Comparison of ENCODE assay signal across 1 cellular context in the genomic region with DNA sequence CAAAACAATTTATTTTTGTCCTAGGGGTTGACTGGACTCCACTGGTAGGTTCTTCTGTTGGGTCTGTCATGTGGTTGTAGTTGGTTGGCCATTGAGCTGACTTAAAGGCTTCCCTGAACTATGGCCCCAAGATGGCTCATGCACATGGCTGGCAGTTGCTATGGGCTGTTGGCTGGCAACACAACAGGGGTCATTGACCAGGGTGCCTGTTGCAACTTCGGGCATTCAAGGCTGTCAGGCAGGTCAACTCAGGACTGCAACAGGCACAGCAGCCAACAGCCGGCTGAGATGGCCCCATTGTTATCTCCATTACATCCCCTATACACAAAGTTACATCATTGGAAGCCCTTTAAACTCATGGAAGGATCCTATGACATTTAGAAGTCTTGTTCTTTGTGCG.
TF ChIP-seq lines count a peak whose summit lies in the region.

No MANE protein-coding gene starts in this region.

TF ChIP-seq in liver, 16 proteins besides CTCF, POLR2A, EP300 and RAD21 (continued from another document):
- TF ChIP-seq, protein P1, sequence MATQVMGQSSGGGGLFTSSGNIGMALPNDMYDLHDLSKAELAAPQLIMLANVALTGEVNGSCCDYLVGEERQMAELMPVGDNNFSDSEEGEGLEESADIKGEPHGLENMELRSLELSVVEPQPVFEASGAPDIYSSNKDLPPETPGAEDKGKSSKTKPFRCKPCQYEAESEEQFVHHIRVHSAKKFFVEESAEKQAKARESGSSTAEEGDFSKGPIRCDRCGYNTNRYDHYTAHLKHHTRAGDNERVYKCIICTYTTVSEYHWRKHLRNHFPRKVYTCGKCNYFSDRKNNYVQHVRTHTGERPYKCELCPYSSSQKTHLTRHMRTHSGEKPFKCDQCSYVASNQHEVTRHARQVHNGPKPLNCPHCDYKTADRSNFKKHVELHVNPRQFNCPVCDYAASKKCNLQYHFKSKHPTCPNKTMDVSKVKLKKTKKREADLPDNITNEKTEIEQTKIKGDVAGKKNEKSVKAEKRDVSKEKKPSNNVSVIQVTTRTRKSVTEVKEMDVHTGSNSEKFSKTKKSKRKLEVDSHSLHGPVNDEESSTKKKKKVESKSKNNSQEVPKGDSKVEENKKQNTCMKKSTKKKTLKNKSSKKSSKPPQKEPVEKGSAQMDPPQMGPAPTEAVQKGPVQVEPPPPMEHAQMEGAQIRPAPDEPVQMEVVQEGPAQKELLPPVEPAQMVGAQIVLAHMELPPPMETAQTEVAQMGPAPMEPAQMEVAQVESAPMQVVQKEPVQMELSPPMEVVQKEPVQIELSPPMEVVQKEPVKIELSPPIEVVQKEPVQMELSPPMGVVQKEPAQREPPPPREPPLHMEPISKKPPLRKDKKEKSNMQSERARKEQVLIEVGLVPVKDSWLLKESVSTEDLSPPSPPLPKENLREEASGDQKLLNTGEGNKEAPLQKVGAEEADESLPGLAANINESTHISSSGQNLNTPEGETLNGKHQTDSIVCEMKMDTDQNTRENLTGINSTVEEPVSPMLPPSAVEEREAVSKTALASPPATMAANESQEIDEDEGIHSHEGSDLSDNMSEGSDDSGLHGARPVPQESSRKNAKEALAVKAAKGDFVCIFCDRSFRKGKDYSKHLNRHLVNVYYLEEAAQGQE (IDR thresholded peaks at IDR 0.05), result peak; percentile 60
- TF ChIP-seq NR2F2 (IDR thresholded peaks at IDR 0.05) (no peak), HNF4A (conservative IDR thresholded peaks at IDR 0.05) (peak; percentile 80 to 92), SP1 (IDR thresholded peaks at IDR 0.05) (peak; percentile 86), RXRA (IDR thresholded peaks at IDR 0.05) (peak; percentile 100), EGR1 (IDR thresholded peaks at IDR 0.05; ENCODE audit: low read depth in 2 of 2) (no peak), FOXA2 (IDR thresholded peaks at IDR 0.05) (peak; percentile 54), GABPA (IDR thresholded peaks at IDR 0.05 in 1 of 2, conservative IDR thresholded peaks at IDR 0.05 in 1 of 2) (peak in 1 of 2 donors; percentile 31), JUND (IDR thresholded peaks at IDR 0.05) (peak; percentile 75 to 81)
- TF ChIP-seq, protein P2, sequence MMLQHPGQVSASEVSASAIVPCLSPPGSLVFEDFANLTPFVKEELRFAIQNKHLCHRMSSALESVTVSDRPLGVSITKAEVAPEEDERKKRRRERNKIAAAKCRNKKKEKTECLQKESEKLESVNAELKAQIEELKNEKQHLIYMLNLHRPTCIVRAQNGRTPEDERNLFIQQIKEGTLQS (IDR thresholded peaks at IDR 0.05), result peak; percentile 54
- TF ChIP-seq, protein P3, sequence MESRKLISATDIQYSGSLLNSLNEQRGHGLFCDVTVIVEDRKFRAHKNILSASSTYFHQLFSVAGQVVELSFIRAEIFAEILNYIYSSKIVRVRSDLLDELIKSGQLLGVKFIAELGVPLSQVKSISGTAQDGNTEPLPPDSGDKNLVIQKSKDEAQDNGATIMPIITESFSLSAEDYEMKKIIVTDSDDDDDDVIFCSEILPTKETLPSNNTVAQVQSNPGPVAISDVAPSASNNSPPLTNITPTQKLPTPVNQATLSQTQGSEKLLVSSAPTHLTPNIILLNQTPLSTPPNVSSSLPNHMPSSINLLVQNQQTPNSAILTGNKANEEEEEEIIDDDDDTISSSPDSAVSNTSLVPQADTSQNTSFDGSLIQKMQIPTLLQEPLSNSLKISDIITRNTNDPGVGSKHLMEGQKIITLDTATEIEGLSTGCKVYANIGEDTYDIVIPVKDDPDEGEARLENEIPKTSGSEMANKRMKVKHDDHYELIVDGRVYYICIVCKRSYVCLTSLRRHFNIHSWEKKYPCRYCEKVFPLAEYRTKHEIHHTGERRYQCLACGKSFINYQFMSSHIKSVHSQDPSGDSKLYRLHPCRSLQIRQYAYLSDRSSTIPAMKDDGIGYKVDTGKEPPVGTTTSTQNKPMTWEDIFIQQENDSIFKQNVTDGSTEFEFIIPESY (IDR thresholded peaks at IDR 0.05), result peak; percentile 80
